14 cellular contexts compared by ENCODE assay signal in genomic region chr2:124283090-124283489, GRCh38.
DNase-seq lines count a peak whose midpoint lies in the region; ATAC-seq, FAIRE-seq and TF ChIP-seq lines count a peak whose summit lies in the region.
"Had no signal": no experiment of that assay in that cellular context is flagged by ENCODE, and none has a peak within 500 bp of the region (broad histone marks: within the 10 kb centered on the region; RNA-seq: fewer than 3 reads in every experiment).

No MANE protein-coding gene starts in this region.

- H3K9me3 Mint-ChIP-seq in CD14-positive monocyte, result peaks cover 2 to 29% (median 6%) of the 10 kb centered on the region in 7 donors
- H3K9me3 Mint-ChIP-seq: activated T-helper 17 cell treated with anti-CD3 and anti-CD28 coated beads, Interleukin-2, amount 50 U/mL, for 72 hours; stimulated activated naive CD8-positive, alpha-beta T cell treated with anti-CD3 and anti-CD28 coated beads, Interleukin-15, amount 100 ng/mL, for 72 hours had no signal

- no peak for FAIRE-seq in GM12891 (lab: Jason Lieb, UNC)
- FAIRE-seq: endometrium had no signal

- ATAC-seq in HG03196 (IDR thresholded peaks at IDR 0.05; ENCODE audit: unreplicated experiment) (no peak), GM21529 (IDR thresholded peaks at IDR 0.05; ENCODE audit: unreplicated experiment) (no peak)
- ATAC-seq: activated CD4-positive, alpha-beta T cell treated with anti-CD3 and anti-CD28 coated beads for 36 hours; activated T-helper 17 cell treated with anti-CD3 and anti-CD28 coated beads, Interleukin-2, amount 50 U/mL, for 72 hours; body of pancreas; stimulated activated naive CD8-positive, alpha-beta T cell treated with anti-CD3 and anti-CD28 coated beads, Interleukin-15, amount 100 ng/mL, for 72 hours had no signal

- no peak overlapping the region for H3K27ac Mint-ChIP-seq in CD14-positive monocyte
- H3K27ac Mint-ChIP-seq: activated CD4-positive, alpha-beta T cell treated with anti-CD3 and anti-CD28 coated beads for 36 hours; activated T-helper 17 cell treated with anti-CD3 and anti-CD28 coated beads, Interleukin-2, amount 50 U/mL, for 72 hours; stimulated activated naive CD8-positive, alpha-beta T cell treated with anti-CD3 and anti-CD28 coated beads, Interleukin-15, amount 100 ng/mL, for 72 hours had no signal

- no peak for TF ChIP-seq CTCF in CD14-positive monocyte (IDR thresholded peaks at IDR 0.05)

- DNase-seq in EH (ENCODE audit: low read depth) (peak; percentile 53), NCI-H2029 treated with DMSO at 0.1 percent for 48 hours (lab: John Stamatoyannopoulos, UW) (peak; percentile 57), SW480 (ENCODE audit: low spot score) (peak; percentile 43), kidney tubule cell (ENCODE audit: low spot score) (peak; percentile 86), CD14-positive monocyte (ENCODE audit: low spot score) (no peak), GM12891 (ENCODE audit: insufficient read length, low spot score) (no peak)
- DNase-seq: activated CD4-positive, alpha-beta T cell treated with anti-CD3 and anti-CD28 coated beads for 36 hours; Kasumi-1; stimulated activated naive CD8-positive, alpha-beta T cell treated with anti-CD3 and anti-CD28 coated beads, Interleukin-15, amount 100 ng/mL, for 72 hours had no signal

- TF ChIP-seq POLR2A in GM12891 (IDR thresholded peaks at IDR 0.05; ENCODE audit: low read depth, low read length), result no peak

- intact Hi-C loops in CD14-positive monocyte (cut with micrococcal nuclease), result no loop called here

- H3K4me3 Mint-ChIP-seq in CD14-positive monocyte, result no peak overlapping the region
- H3K4me3 Mint-ChIP-seq: activated CD4-positive, alpha-beta T cell treated with anti-CD3 and anti-CD28 coated beads for 36 hours; activated T-helper 17 cell treated with anti-CD3 and anti-CD28 coated beads, Interleukin-2, amount 50 U/mL, for 72 hours; stimulated activated naive CD8-positive, alpha-beta T cell treated with anti-CD3 and anti-CD28 coated beads, Interleukin-15, amount 100 ng/mL, for 72 hours had no signal

- no peaks in the 10 kb centered on the region for H3K36me3 Mint-ChIP-seq in CD14-positive monocyte

- peaks cover 0 to 2% (median 0%) of the 10 kb centered on the region in 3 donors for H3K27me3 Mint-ChIP-seq in CD14-positive monocyte (ENCODE audit: low read depth in 3 of 3)
- H3K27me3 Mint-ChIP-seq: activated CD4-positive, alpha-beta T cell treated with anti-CD3 and anti-CD28 coated beads for 36 hours; activated T-helper 17 cell treated with anti-CD3 and anti-CD28 coated beads, Interleukin-2, amount 50 U/mL, for 72 hours; stimulated activated naive CD8-positive, alpha-beta T cell treated with anti-CD3 and anti-CD28 coated beads, Interleukin-15, amount 100 ng/mL, for 72 hours had no signal

- no peaks in the 10 kb centered on the region for H3K4me1 Mint-ChIP-seq in CD14-positive monocyte
- H3K4me1 Mint-ChIP-seq: activated CD4-positive, alpha-beta T cell treated with anti-CD3 and anti-CD28 coated beads for 36 hours; activated T-helper 17 cell treated with anti-CD3 and anti-CD28 coated beads, Interleukin-2, amount 50 U/mL, for 72 hours; stimulated activated naive CD8-positive, alpha-beta T cell treated with anti-CD3 and anti-CD28 coated beads, Interleukin-15, amount 100 ng/mL, for 72 hours had no signal

TF ChIP-seq in GM12891, 5 proteins besides CTCF, POLR2A, EP300 and RAD21:
- TF ChIP-seq PAX5 (IDR thresholded peaks at IDR 0.05; ENCODE audit: insufficient read depth, low read length, severe bottlenecking), result no peak
- no peak for TF ChIP-seq POU2F2 (IDR thresholded peaks at IDR 0.05; ENCODE audit: low read depth, low read length)
- TF ChIP-seq TAF1 (IDR thresholded peaks at IDR 0.05; ENCODE audit: low read depth, low read length), result no peak
- TF ChIP-seq POLR2AphosphoS5 (IDR thresholded peaks at IDR 0.05; ENCODE audit: low read depth, low read length), result no peak
- no peak for TF ChIP-seq SPI1 (IDR thresholded peaks at IDR 0.05; ENCODE audit: low read depth, low read length)

Comparison
In these comparisons a context has a peak if more than half of its experiments do, and no peak if none do; other contexts are left out.
1. DNase-seq: peak in EH (single experiment), NCI-H2029 treated with DMSO at 0.1 percent for 48 hours (single experiment), SW480 (single experiment) and kidney tubule cell (single experiment); none in CD14-positive monocyte (single experiment) and GM12891 (single experiment).